In genomic region chr1:100350787-100351094, GRCh38 we compare ENCODE assay signal across 8 cellular contexts. TPM values are rescaled to one million over a fixed set of nuclear protein-coding genes. Genes with fewer than 3 reads are reported as not detected.
DNase-seq lines count a peak whose midpoint lies in the region; ATAC-seq and TF ChIP-seq lines count a peak whose summit lies in the region.

No MANE protein-coding gene starts in this region.

- no peaks in the 10 kb centered on the region for H3K36me3 ChIP-seq in stomach

- peak; percentile 60 for DNase-seq in NCI-H82 (lab: John Stamatoyannopoulos, UW)
- DNase-seq in NCI-H82 treated with DMSO at 0.1 percent for 48 hours (lab: John Stamatoyannopoulos, UW; ENCODE audit: unreplicated experiment), result no peak
- no peak for DNase-seq in activated naive CD4-positive, alpha-beta T cell treated with anti-CD3 and anti-CD28 coated beads, Interleukin-2, amount 50 U/mL, for 72 hours (ENCODE audit: low spot score in 2 of 2)
- no peak for DNase-seq in immature natural killer cell
- no peak for DNase-seq in stomach
- no peak for DNase-seq in left colon
- DNase-seq in cerebellum (ENCODE audit: low spot score), result no peak

- intact Hi-C loops in stomach (cut with DNase I; ENCODE audit: low total_unique reads) (no loop called here), left colon (cut with DNase I, micrococcal nuclease) (no loop called here)

- no peaks in the 10 kb centered on the region for H3K9me3 ChIP-seq in stomach

- H3K4me3 Mint-ChIP-seq in immature natural killer cell, result peak overlapping the region; percentile 94 to 99 (median 97)

- TF ChIP-seq POLR2A in stomach (IDR thresholded peaks at IDR 0.05), result no peak

- no peak for TF ChIP-seq CTCF in stomach (IDR thresholded peaks at IDR 0.05)

- no peak for ATAC-seq in activated naive CD4-positive, alpha-beta T cell treated with anti-CD3 and anti-CD28 coated beads, Interleukin-2, amount 50 U/mL, for 72 hours
- no peak for ATAC-seq in left colon
- no peak for ATAC-seq in GM18870 (IDR thresholded peaks at IDR 0.05; ENCODE audit: unreplicated experiment)

- H3K4me1 Mint-ChIP-seq in immature natural killer cell, result peaks cover 32 to 39% of the 10 kb centered on the region in 2 donors

- H3K27me3 ChIP-seq in stomach, result no peaks in the 10 kb centered on the region

- 61 to 71% (median 68%) methylated on average over 10 of the region's 10 CpGs for WGBS in stomach, 5 donors

- no peaks in the 10 kb centered on the region for H3K9me3 Mint-ChIP-seq in activated naive CD4-positive, alpha-beta T cell treated with anti-CD3 and anti-CD28 coated beads, Interleukin-2, amount 50 U/mL, for 72 hours
- H3K9me3 Mint-ChIP-seq in immature natural killer cell, result no peaks in the 10 kb centered on the region

- H3K4me3 ChIP-seq in stomach, result peak overlapping the region; percentile 80 to 92 (median 88)

- H3K27ac Mint-ChIP-seq in activated naive CD4-positive, alpha-beta T cell treated with anti-CD3 and anti-CD28 coated beads, Interleukin-2, amount 50 U/mL, for 72 hours, result peak overlapping the region; percentile 95 to 98
- H3K27ac Mint-ChIP-seq in immature natural killer cell, result peak overlapping the region; percentile 86 to 99 (median 94)

- H3K27me3 Mint-ChIP-seq in immature natural killer cell (ENCODE audit: low read depth in 3 of 3), result peaks cover 10 to 20% (median 11%) of the 10 kb centered on the region in 3 donors

- peaks cover 11 to 32% of the 10 kb centered on the region in 2 donors for H3K36me3 Mint-ChIP-seq in activated naive CD4-positive, alpha-beta T cell treated with anti-CD3 and anti-CD28 coated beads, Interleukin-2, amount 50 U/mL, for 72 hours
- H3K36me3 Mint-ChIP-seq in immature natural killer cell, result no peaks in the 10 kb centered on the region

- no peak for TF ChIP-seq EP300 in stomach (IDR thresholded peaks at IDR 0.05)

- peak overlapping the region; percentile 88 to 98 (median 92) for H3K27ac ChIP-seq in stomach

- H3K4me1 ChIP-seq in stomach, result peaks cover 10 to 34% (median 22%) of the 10 kb centered on the region in 4 donors

RNA-seq across cellular contexts. Expression of gene CDC14A, which starts 1.6 kb away (rescaled TPM):
- total RNA-seq in activated naive CD4-positive, alpha-beta T cell treated with anti-CD3 and anti-CD28 coated beads, Interleukin-2, amount 50 U/mL, for 72 hours, result 10 to 100 TPM; 13.0 to 16.0 TPM
- polyA plus RNA-seq in immature natural killer cell (10 to 100 TPM in 2 of 3 donors, 1 to 10 TPM in 1; 5.8 to 15.4 (median 10.9) TPM), stomach (1 to 10 TPM; 2.1 to 6.0 (median 3.7) TPM)
- total RNA-seq in stomach (10 to 100 TPM in 4 of 5 donors, 1 to 10 TPM in 1; 9.4 to 31.0 (median 27.2) TPM), left colon (10 to 100 TPM; 19.1 to 23.9 TPM), cerebellum (11.4 TPM)
